Comparison of ENCODE assay signal across 14 cellular contexts in the genomic region with DNA sequence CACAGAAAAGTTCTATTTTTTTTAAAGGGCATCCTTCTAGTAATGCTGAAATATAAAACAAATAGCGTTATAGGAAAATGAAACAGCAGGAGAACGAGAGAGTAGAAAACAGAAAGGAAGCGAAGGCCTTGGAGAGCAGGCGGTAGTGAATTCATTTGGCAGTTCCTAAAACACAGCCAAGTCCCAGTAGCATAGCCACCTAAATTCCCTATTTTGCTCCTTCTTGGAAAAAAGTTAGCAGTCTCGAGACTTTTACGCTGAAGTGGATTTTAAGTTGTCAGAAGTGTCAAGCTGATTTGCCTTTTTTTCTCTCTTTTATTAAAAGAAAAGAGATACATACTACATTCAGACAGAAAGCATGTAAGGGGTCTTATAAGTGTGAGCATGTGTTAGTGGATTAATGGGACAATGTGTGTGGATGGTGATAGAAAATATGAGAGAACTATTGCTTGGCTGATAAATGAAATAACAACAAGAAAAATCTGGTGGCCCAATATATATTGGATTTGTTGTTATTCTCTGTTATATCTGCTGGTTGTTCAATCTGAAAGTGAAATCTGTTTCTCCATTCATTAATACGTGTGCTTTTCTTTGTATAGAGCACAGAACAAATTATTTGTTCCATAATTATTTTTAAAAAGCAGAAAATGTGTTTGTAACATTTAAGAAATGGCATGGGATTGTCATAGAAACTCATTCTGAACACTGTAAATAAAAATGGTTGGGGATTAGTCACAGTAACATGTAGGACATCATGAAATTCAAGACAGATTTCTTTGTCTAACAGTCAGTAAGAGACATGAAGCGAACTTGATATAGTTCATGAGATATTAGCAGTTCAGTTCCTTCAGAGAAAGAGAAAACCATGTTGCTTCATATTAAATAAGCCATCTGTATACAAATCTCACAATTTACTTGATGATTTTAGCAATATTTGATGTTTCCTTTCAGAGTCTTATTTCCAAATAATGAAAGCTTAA. TPM values are rescaled to one million over a fixed set of nuclear protein-coding genes. Genes with fewer than 3 reads are reported as not detected.
DNase-seq lines count a peak whose midpoint lies in the region; ATAC-seq and TF ChIP-seq lines count a peak whose summit lies in the region.
"Had no signal": no experiment of that assay in that cellular context is flagged by ENCODE, and none has a peak within 500 bp of the region (broad histone marks: within the 10 kb centered on the region; RNA-seq: fewer than 3 reads in every experiment).

No MANE protein-coding gene starts in this region.

- H4K8ac ChIP-seq in IMR-90 (ENCODE audit: low read depth in 2 of 2, low read length in 2 of 2) (no peak overlapping the region), mesendoderm (ENCODE audit: low read depth, low read length) (no peak overlapping the region)

- no peaks in the 10 kb centered on the region for H3K9me3 Mint-ChIP-seq in chondrocyte (ENCODE audit: low read depth)
- H3K9me3 Mint-ChIP-seq: activated naive CD8-positive, alpha-beta T cell treated with anti-CD3 and anti-CD28 coated beads for 36 hours; naive thymus-derived CD4-positive, alpha-beta T cell had no signal

- no TSS peak for BruUV-seq in IMR-90 (replicated peaks; lab: Mats Ljungman, UMichigan)

- H3K4ac ChIP-seq in IMR-90 (ENCODE audit: low read depth, low read length) (no peak overlapping the region), mesendoderm (ENCODE audit: low read depth, low read length) (no peak overlapping the region)

- H2BK5ac ChIP-seq in IMR-90 (ENCODE audit: low read depth, low read length, poor library complexity, severe bottlenecking): no peak overlapping the region
- H2BK5ac ChIP-seq in mesendoderm (ENCODE audit: low read length): no peak overlapping the region

- no peak overlapping the region for H3K18ac ChIP-seq in IMR-90 (ENCODE audit: low read depth, low read length)
- no peak overlapping the region for H3K18ac ChIP-seq in mesendoderm (ENCODE audit: low read length)

- peaks cover 26% of the 10 kb centered on the region for H3K4me1 Mint-ChIP-seq in chondrocyte (ENCODE audit: low read depth)

- H3K14ac ChIP-seq in IMR-90 (replicated peaks; ENCODE audit: low read depth, low read length): no peak overlapping the region

- H3K4me1 ChIP-seq in IMR-90 (ENCODE audit: control insufficient read depth, insufficient read depth, low read length): no peaks in the 10 kb centered on the region
- H3K4me1 ChIP-seq in stomach: peaks cover 0 to 74% (median 43%) of the 10 kb centered on the region in 4 donors
- H3K4me1 ChIP-seq in mesendoderm (ENCODE audit: control insufficient read depth, low read depth, low read length): no peaks in the 10 kb centered on the region

- H2BK120ac ChIP-seq in IMR-90 (ENCODE audit: low read depth, low read length) (no peak overlapping the region), mesendoderm (ENCODE audit: low read depth, low read length) (no peak overlapping the region)

- no peak overlapping the region for H2AK9ac ChIP-seq in IMR-90 (replicated peaks; ENCODE audit: low read depth, low read length, poor library complexity)

- no peak for TF ChIP-seq RAD21 in IMR-90 (IDR thresholded peaks at IDR 0.05; ENCODE audit: low read length)

- DNase-seq in IMR-90 (no peak), chondrocyte (ENCODE audit: low spot score) (no peak), stomach (no peak), ecto neural progenitor cell (ENCODE audit: low spot score) (no peak), mesendoderm (no peak), mesenteric fat pad (ENCODE audit: low spot score) (no peak)
- DNase-seq: activated naive CD8-positive, alpha-beta T cell treated with anti-CD3 and anti-CD28 coated beads for 36 hours; GDM1; naive thymus-derived CD4-positive, alpha-beta T cell; NCI-H1048; NCI-H510A; RPMI8226 had no signal

- H3K4me3 ChIP-seq in IMR-90 (ENCODE audit: insufficient read depth, low read depth, low read length) (no peak overlapping the region), stomach (peak overlapping the region in 1 of 4 donors; percentile 1), mesendoderm (ENCODE audit: low read length) (no peak overlapping the region)

- H3K79me1 ChIP-seq in IMR-90 (ENCODE audit: low read depth in 1 of 2, low read length in 2 of 2) (no peaks in the 10 kb centered on the region), mesendoderm (ENCODE audit: low read length) (no peaks in the 10 kb centered on the region)

- TF ChIP-seq EP300 in stomach (IDR thresholded peaks at IDR 0.05): no peak

- no peak overlapping the region for H2BK20ac ChIP-seq in IMR-90 (ENCODE audit: low read depth, low read length)

- WGBS in IMR-90 (ENCODE audit: extremely low coverage in 2 of 2, insufficient read length in 1 of 2), 2 experiments: no CpG with 5 or more reads among the region's 8 CpGs
- WGBS in stomach, 5 donors: 53 to 73% (median 70%) methylated on average over 8 of the region's 8 CpGs
- WGBS in mesendoderm (ENCODE audit: extremely low coverage, insufficient coverage, low lambda C conversion rate): no CpG with 5 or more reads among the region's 8 CpGs

- H3K27ac ChIP-seq in IMR-90 (ENCODE audit: insufficient read depth, low read length) (no peak overlapping the region), layer of hippocampus (ENCODE audit: low read depth, low read length) (peak overlapping the region; percentile 22), stomach (peak overlapping the region in 4 of 5 donors; percentile 13 to 55 (median 49)), mesendoderm (ENCODE audit: low read depth, low read length) (no peak overlapping the region)

- no peak overlapping the region for H2BK15ac ChIP-seq in IMR-90 (ENCODE audit: low read depth, low read length)
- no peak overlapping the region for H2BK15ac ChIP-seq in mesendoderm (replicated peaks; ENCODE audit: low read depth)

- CTCF ChIA-PET in IMR-90 (lab: Yijun Ruan, JAX): no interaction called here

- H3K27me3 ChIP-seq in IMR-90 (ENCODE audit: control insufficient read depth, insufficient read depth, low read length) (no peaks in the 10 kb centered on the region), layer of hippocampus (ENCODE audit: control insufficient read depth, insufficient read depth, low read length) (no peaks in the 10 kb centered on the region), stomach (no peaks in the 10 kb centered on the region), mesendoderm (ENCODE audit: insufficient read depth, low read length, poor library complexity) (no peaks in the 10 kb centered on the region)

- dilution Hi-C loops in IMR-90 (cut with HindIII; ENCODE audit: low sequenced_read_pairs, unreplicated experiment): no loop called here

- no peak overlapping the region for H2AK5ac ChIP-seq in IMR-90 (ENCODE audit: low read depth, low read length)
- no peak overlapping the region for H2AK5ac ChIP-seq in mesendoderm (ENCODE audit: low read length)

- H3K4me3 Mint-ChIP-seq in chondrocyte (ENCODE audit: unreplicated experiment): no peak overlapping the region
- H3K4me3 Mint-ChIP-seq: activated naive CD8-positive, alpha-beta T cell treated with anti-CD3 and anti-CD28 coated beads for 36 hours; naive thymus-derived CD4-positive, alpha-beta T cell had no signal

- no peak overlapping the region for H2AFZ ChIP-seq in IMR-90 (replicated peaks; ENCODE audit: low read length, poor library complexity)

- H4K91ac ChIP-seq in IMR-90 (ENCODE audit: insufficient read depth, low read depth, low read length): no peak overlapping the region

- H3K4me2 ChIP-seq in IMR-90 (ENCODE audit: low read depth, low read length): peak overlapping the region; percentile 27; the same call in 1 of the 2 replicates
- no peak overlapping the region for H3K4me2 ChIP-seq in mesendoderm (ENCODE audit: low read length)

- peak overlapping the region; percentile 45 for H3K27ac Mint-ChIP-seq in chondrocyte (ENCODE audit: unreplicated experiment)
- H3K27ac Mint-ChIP-seq: activated naive CD8-positive, alpha-beta T cell treated with anti-CD3 and anti-CD28 coated beads for 36 hours had no signal

- TF ChIP-seq POLR2A in IMR-90 (IDR thresholded peaks at IDR 0.05; ENCODE audit: low read depth, low read length): no peak
- TF ChIP-seq POLR2A in stomach (IDR thresholded peaks at IDR 0.05): no peak

- no peak overlapping the region for H3K23ac ChIP-seq in IMR-90 (ENCODE audit: low read depth, low read length)
- H3K23ac ChIP-seq in mesendoderm (ENCODE audit: low read length): no peak overlapping the region

- no peaks in the 10 kb centered on the region for H3K36me3 Mint-ChIP-seq in chondrocyte (ENCODE audit: low read depth)
- H3K36me3 Mint-ChIP-seq: activated naive CD8-positive, alpha-beta T cell treated with anti-CD3 and anti-CD28 coated beads for 36 hours had no signal

- no peaks in the 10 kb centered on the region for H4K20me1 ChIP-seq in IMR-90 (ENCODE audit: insufficient read depth, low read length)

- H3K56ac ChIP-seq in IMR-90 (ENCODE audit: extremely low read depth, insufficient read depth, low read length) (no peak overlapping the region), mesendoderm (ENCODE audit: low read length) (no peak overlapping the region)

- H3K79me2 ChIP-seq in mesendoderm (ENCODE audit: control insufficient read depth, insufficient read depth, low read length): no peaks in the 10 kb centered on the region

- no peak for ATAC-seq in IMR-90 (ENCODE audit: low read depth)
- ATAC-seq in HG02759 (IDR thresholded peaks at IDR 0.05; ENCODE audit: unreplicated experiment): no peak
- ATAC-seq: naive thymus-derived CD4-positive, alpha-beta T cell had no signal

- POLR2A ChIA-PET in IMR-90 (lab: Charles Lee; ENCODE audit: unreplicated experiment): interaction anchor here (0.6 to 0.7 kb wide), 2 partner anchors 933 to 952 kb away, joined by 4 to 9 read pairs; no protein-coding TSS in a partner anchor

- no peak overlapping the region for H3K9ac ChIP-seq in IMR-90 (ENCODE audit: low read depth, low read length)
- no peak overlapping the region for H3K9ac ChIP-seq in mesendoderm (ENCODE audit: low read length)

- H3K27me3 Mint-ChIP-seq in chondrocyte (ENCODE audit: low read depth): no peaks in the 10 kb centered on the region
- H3K27me3 Mint-ChIP-seq: activated naive CD8-positive, alpha-beta T cell treated with anti-CD3 and anti-CD28 coated beads for 36 hours had no signal

- in situ Hi-C loops in IMR-90 (cut with MboI; ENCODE audit: low sequenced_read_pairs): no loop called here

- H3K9me3 ChIP-seq in IMR-90 (ENCODE audit: control insufficient read depth, insufficient read depth, low read length): no peaks in the 10 kb centered on the region
- H3K9me3 ChIP-seq in stomach: no peaks in the 10 kb centered on the region

- intact Hi-C loops in IMR-90 (cut with micrococcal nuclease): no loop called here
- intact Hi-C loops in stomach (cut with DNase I; ENCODE audit: low total_unique reads): no loop called here

- H4K5ac ChIP-seq in IMR-90 (ENCODE audit: low read depth, low read length) (no peak overlapping the region), mesendoderm (ENCODE audit: low read length) (no peak overlapping the region)

- no peaks in the 10 kb centered on the region for H3K9me1 ChIP-seq in IMR-90 (ENCODE audit: insufficient read depth, low read length)

- H3K36me3 ChIP-seq in IMR-90 (ENCODE audit: control insufficient read depth, insufficient read depth, low read length): no peaks in the 10 kb centered on the region
- no peaks in the 10 kb centered on the region for H3K36me3 ChIP-seq in stomach
- H3K36me3 ChIP-seq in mesendoderm (ENCODE audit: control insufficient read depth, insufficient read depth, low read length): no peaks in the 10 kb centered on the region

- no peak for TF ChIP-seq CTCF in IMR-90 (conservative IDR thresholded peaks at IDR 0.05; ENCODE audit: low read depth, low read length)
- no peak for TF ChIP-seq CTCF in chondrocyte (IDR thresholded peaks at IDR 0.05)
- TF ChIP-seq CTCF in stomach (IDR thresholded peaks at IDR 0.05): no peak

RNA-seq across cellular contexts. Expression of a gene that starts 19.4 kb away (rescaled TPM):
- total RNA-seq in IMR-90 (2012; rRNA removed): 2.2 TPM in 2 replicates
- polyA plus RNA-seq in IMR-90 (2012; rRNA removed): 1.6 and 1.8 TPM in 2 replicates
- 0.60 and 1.2 TPM in 2 replicates for polyA plus RNA-seq in IMR-90 (2012; cell fraction: cytosol; rRNA removed)
- polyA plus RNA-seq in IMR-90 (2012; cell fraction: nucleus; rRNA removed; ENCODE audit: low replicate concordance): 0.83 and 1.2 TPM in 2 replicates
- 43.0 to 64.1 TPM (median 47.3 TPM) in 3 replicates for total RNA-seq in chondrocyte
- total RNA-seq in stomach: 100 to 1,000 TPM in 1 of 5 donors, 10 to 100 TPM in 4; 16.8 to 108 (median 61.0) TPM
- 10 to 100 TPM in 2 of 3 donors, 1 to 10 TPM in 1; 9.6 to 11.9 (median 10.0) TPM for polyA plus RNA-seq in stomach
- polyA plus RNA-seq in mesendoderm (2013, experiment 1 of 2): 0.46 TPM
- polyA plus RNA-seq in mesendoderm (2013, experiment 2 of 2): 0.45 TPM
- 111 TPM for total RNA-seq in mesenteric fat pad

Comparison
In these comparisons a context has a peak if more than half of its experiments do, and no peak if none do; other contexts are left out.
1. H3K27ac ChIP-seq: peak in layer of hippocampus (single experiment) and stomach (4 of 5); none in IMR-90 (single experiment) and mesendoderm (single experiment).